ENCODE assay signal across 9 cellular contexts in the genomic region with DNA sequence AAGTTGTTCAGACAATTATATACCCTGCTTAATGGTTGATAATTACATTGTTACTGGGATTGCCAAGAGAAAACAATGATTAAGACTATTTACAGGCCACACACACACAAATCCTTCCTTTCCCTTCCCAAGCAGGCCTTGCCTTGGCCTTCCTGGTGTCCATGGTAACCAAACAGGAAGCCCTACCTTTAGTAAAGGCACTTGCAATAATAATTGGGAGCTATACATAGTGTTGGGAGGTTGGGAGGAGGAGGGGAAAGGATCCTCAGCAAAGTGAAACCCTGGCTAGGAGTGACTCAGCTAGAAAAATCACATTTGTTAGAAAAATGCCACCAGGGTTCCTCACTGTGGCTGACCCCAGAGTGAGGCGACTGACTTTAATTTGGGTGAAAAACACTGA.
A peak's percentile ranks its signal among the peaks of the same experiment; 100 is the strongest.
DNase-seq lines count a peak whose midpoint lies in the region; ATAC-seq and TF ChIP-seq lines count a peak whose summit lies in the region.
"Had no signal": no experiment of that assay in that cellular context is flagged by ENCODE, and none has a peak within 500 bp of the region (broad histone marks: within the 10 kb centered on the region; RNA-seq: fewer than 3 reads in every experiment).

No MANE protein-coding gene starts in this region.

- TF ChIP-seq CTCF in left ventricle myocardium inferior (IDR thresholded peaks at IDR 0.05; ENCODE audit: borderline replicate concordance) = no peak
- no peak for TF ChIP-seq CTCF in adrenal gland (IDR thresholded peaks at IDR 0.05)

- H3K27ac ChIP-seq in left ventricle myocardium inferior (replicated peaks) = peak overlapping the region; percentile 79
- peak overlapping the region; percentile 69 for H3K27ac ChIP-seq in stomach smooth muscle (ENCODE audit: low read length)
- peak overlapping the region in 2 of 5 donors; percentile 44 to 49 for H3K27ac ChIP-seq in adrenal gland
- H3K27ac ChIP-seq: 22Rv1 had no signal

- H3K9me3 ChIP-seq in left ventricle myocardium inferior (replicated peaks) (no peaks in the 10 kb centered on the region), stomach smooth muscle (ENCODE audit: control insufficient read depth in 2 of 2, low read length in 2 of 2) (no peaks in the 10 kb centered on the region), adrenal gland (replicated peaks in 1 of 3) (no peaks in the 10 kb centered on the region)

- peak overlapping the region in 1 of 2 donors; percentile 35 for H3K9ac ChIP-seq in stomach smooth muscle (ENCODE audit: low read length in 2 of 2)

- WGBS in adrenal gland, 4 donors = 66 to 83% (median 69%) methylated on average over 1 of the region's 1 CpG

- H3K4me3 ChIP-seq in left ventricle myocardium inferior (peak overlapping the region; percentile 4), stomach smooth muscle (ENCODE audit: low read length in 2 of 2) (no peak overlapping the region), adrenal gland (no peak overlapping the region)

- DNase-seq in DMS 273 (lab: John Stamatoyannopoulos, UW; ENCODE audit: unreplicated experiment) = peak; percentile 45
- no peak for DNase-seq in DMS 273 treated with DMSO at 0.1 percent for 48 hours (lab: John Stamatoyannopoulos, UW)
- peak; percentile 71 for DNase-seq in OCI-M1 (lab: John Stamatoyannopoulos, UW)
- DNase-seq in left ventricle myocardium inferior = no peak
- no peak for DNase-seq in adrenal gland
- DNase-seq in DMS114 treated with DMSO at 0.1 percent for 48 hours (lab: John Stamatoyannopoulos, UW; ENCODE audit: unreplicated experiment) = no peak

- H3K36me3 ChIP-seq in left ventricle myocardium inferior = no peaks in the 10 kb centered on the region
- H3K36me3 ChIP-seq in stomach smooth muscle (ENCODE audit: control insufficient read depth in 2 of 2, insufficient read depth in 2 of 2, low read length in 2 of 2) = peaks cover 0 to 2% of the 10 kb centered on the region in 2 donors
- H3K36me3 ChIP-seq in adrenal gland (replicated peaks in 1 of 2) = no peaks in the 10 kb centered on the region

- TF ChIP-seq POLR2A in adrenal gland (IDR thresholded peaks at IDR 0.05) = no peak

- H3K27me3 ChIP-seq in left ventricle myocardium inferior (ENCODE audit: low read depth) (no peaks in the 10 kb centered on the region), stomach smooth muscle (ENCODE audit: control insufficient read depth in 1 of 2, insufficient read depth in 2 of 2, low read length in 2 of 2) (peaks cover 0 to 3% of the 10 kb centered on the region in 2 donors), adrenal gland (no peaks in the 10 kb centered on the region)

- intact Hi-C loops in left ventricle myocardium inferior (cut with micrococcal nuclease) (no loop called here), adrenal gland (cut with DNase I) (no loop called here)

- ATAC-seq in GM21717 (IDR thresholded peaks at IDR 0.05; ENCODE audit: unreplicated experiment) = no peak

- H3K4me1 ChIP-seq in left ventricle myocardium inferior (peaks cover 53% of the 10 kb centered on the region), stomach smooth muscle (ENCODE audit: control insufficient read depth, insufficient read depth, low read length) (peaks cover 48% of the 10 kb centered on the region), adrenal gland (replicated peaks in 1 of 2) (peaks cover 0 to 28% of the 10 kb centered on the region in 2 donors)

Comparison
In these comparisons a context has a peak if more than half of its experiments do, and no peak if none do; other contexts are left out.
1. DNase-seq: peak in DMS 273 (single experiment) and OCI-M1 (single experiment); none in DMS 273 treated with DMSO at 0.1 percent for 48 hours (single experiment), left ventricle myocardium inferior (single experiment), adrenal gland (0 of 7) and DMS114 treated with DMSO at 0.1 percent for 48 hours (single experiment).